8 cellular contexts compared by ENCODE assay signal in genomic region chr11:94128746-94129504, GRCh38. TPM values are rescaled to one million over a fixed set of nuclear protein-coding genes. Genes with fewer than 3 reads are reported as not detected.
DNase-seq lines count a peak whose midpoint lies in the region; ATAC-seq and TF ChIP-seq lines count a peak whose summit lies in the region.

TSS of gene PANX1 (plus strand) at chr11:94128841. CDS start at chr11:94129313, 472 bp downstream.

- no peak for TF ChIP-seq CTCF in endothelial cell (IDR thresholded peaks at IDR 0.05; ENCODE audit: unreplicated experiment)

- peaks cover 6% of the 10 kb centered on the region for H3K4me1 Mint-ChIP-seq in endothelial cell (ENCODE audit: unreplicated experiment)

- peaks cover 4% of the 10 kb centered on the region for H3K27me3 Mint-ChIP-seq in endothelial cell (ENCODE audit: unreplicated experiment)

- H3K4me3 Mint-ChIP-seq in endothelial cell (ENCODE audit: unreplicated experiment), result peak within 1 kb of the TSS; percentile 92

- DNase-seq in COLO668 (lab: John Stamatoyannopoulos, UW; ENCODE audit: unreplicated experiment) (peak; percentile 88), HPDE6-E6E7 (ENCODE audit: extremely low spot score) (peak; percentile 81), NOMO-1 (lab: John Stamatoyannopoulos, UW; ENCODE audit: unreplicated experiment in 2 of 2) (peak; percentile 73 to 79), endothelial cell (ENCODE audit: low spot score) (peak; percentile 67), midbrain (lab: John Stamatoyannopoulos, UW) (peak; percentile 76)
- DNase-seq in activated CD8-positive, alpha-beta memory T cell treated with anti-CD3 and anti-CD28 coated beads for 48 hours (ENCODE audit: low read depth in 2 of 3, low spot score in 2 of 3), result peak; percentile 32 to 54 (median 49)
- DNase-seq in stimulated activated CD8-positive, alpha-beta memory T cell treated with anti-CD3 and anti-CD28 coated beads, Interleukin-2, amount 100 ng/mL, for 48 hours (ENCODE audit: low read depth in 2 of 2), result peak; percentile 68

- ATAC-seq in GM19468 (IDR thresholded peaks at IDR 0.05; ENCODE audit: extremely low read depth, unreplicated experiment), result peak; percentile 92

- no peaks in the 10 kb centered on the region for H3K9me3 Mint-ChIP-seq in endothelial cell (ENCODE audit: unreplicated experiment)

- H3K27ac Mint-ChIP-seq in endothelial cell (ENCODE audit: unreplicated experiment), result no peak within 1 kb of the TSS

- no peaks in the 10 kb centered on the region for H3K36me3 Mint-ChIP-seq in endothelial cell (ENCODE audit: low read depth, unreplicated experiment)

RNA-seq across cellular contexts. Expression of gene PANX1, which starts in this region (rescaled TPM):
- 9.9 TPM for total RNA-seq in endothelial cell (ENCODE audit: unreplicated experiment)

Comparison
In these comparisons a context has a peak if more than half of its experiments do, and no peak if none do; other contexts are left out.
1. Peak in every context shown above with its lines: DNase-seq and ATAC-seq.